In genomic region chr3:49017978-49018706, GRCh38 we compare ENCODE assay signal across 1 cellular context.
TF ChIP-seq lines count a peak whose summit lies in the region.

TSS of gene DALRD3 (minus strand) at chr3:49018580. CDS start at chr3:49018564, 16 bp downstream.

TF ChIP-seq in HepG2, 621 proteins besides CTCF, POLR2A, EP300 and RAD21 (continued from another document and continues in another):
- peak; percentile 39; the same call in 1 of the 2 replicates for TF ChIP-seq DPF2 (CRISPR knock-in tag; IDR thresholded peaks at IDR 0.05; ENCODE audit: borderline replicate concordance, low read depth)
- 0 out of 2 replicates have a peak, but pooled peaks have one; percentile 17 for TF ChIP-seq ZNF326 (CRISPR knock-in tag; IDR thresholded peaks at IDR 0.05; ENCODE audit: borderline replicate concordance)
- TF ChIP-seq ZBTB3 (CRISPR knock-in tag; IDR thresholded peaks at IDR 0.05; ENCODE audit: borderline replicate concordance, low read depth): peak; percentile 82; the same call in 1 of the 2 replicates
- TF ChIP-seq HMGXB3 (CRISPR knock-in tag; IDR thresholded peaks at IDR 0.05; ENCODE audit: borderline replicate concordance): 0 out of 2 replicates have a peak, but pooled peaks have one; percentile 48
- no peak for TF ChIP-seq ZSCAN30 (CRISPR knock-in tag; IDR thresholded peaks at IDR 0.05)
- 0 out of 2 replicates have a peak, but pooled peaks have one; percentile 39 for TF ChIP-seq RFXAP (CRISPR knock-in tag; IDR thresholded peaks at IDR 0.05; ENCODE audit: borderline replicate concordance)
- TF ChIP-seq CSRNP1 (CRISPR knock-in tag; IDR thresholded peaks at IDR 0.05): peak; percentile 67; the same call in 1 of the 2 replicates
- no peak for TF ChIP-seq MZF1 (CRISPR knock-in tag; IDR thresholded peaks at IDR 0.05; ENCODE audit: borderline replicate concordance)
- peak; percentile 98 for TF ChIP-seq HNRNPLL (IDR thresholded peaks at IDR 0.05; ENCODE audit: low read depth, low read length, poor library complexity, severe bottlenecking)
- TF ChIP-seq MED8 (CRISPR knock-in tag; IDR thresholded peaks at IDR 0.05; ENCODE audit: insufficient replicate concordance): peak; percentile 80
- peak; percentile 65; the same call in 1 of the 2 replicates for TF ChIP-seq BRF2 (CRISPR knock-in tag; IDR thresholded peaks at IDR 0.05)
- TF ChIP-seq HNF1B (CRISPR knock-in tag; IDR thresholded peaks at IDR 0.05): peak; percentile 78; the same call in 1 of the 2 replicates
- TF ChIP-seq ZNF251 (CRISPR knock-in tag; IDR thresholded peaks at IDR 0.05): no peak
- TF ChIP-seq SRSF1 (optimal IDR thresholded peaks at IDR 0.05; ENCODE audit: low read depth, low read length): peak; percentile 29
- peak; percentile 88 for TF ChIP-seq MEIS1 (CRISPR knock-in tag; IDR thresholded peaks at IDR 0.05; ENCODE audit: borderline replicate concordance)
- no peak for TF ChIP-seq ZKSCAN5 (CRISPR knock-in tag; IDR thresholded peaks at IDR 0.05)
- 0 out of 2 replicates have a peak, but pooled peaks have one; percentile 20 for TF ChIP-seq MED1 (CRISPR knock-in tag; IDR thresholded peaks at IDR 0.05)
- no peak for TF ChIP-seq NR2F6 (IDR thresholded peaks at IDR 0.05)
- peak; percentile 41; the same call in 1 of the 2 replicates for TF ChIP-seq NR2F6 (CRISPR knock-in tag; IDR thresholded peaks at IDR 0.05)
- no peak for TF ChIP-seq ZNF44 (CRISPR knock-in tag; IDR thresholded peaks at IDR 0.05)
- TF ChIP-seq ZNF775 (CRISPR knock-in tag; IDR thresholded peaks at IDR 0.05; ENCODE audit: borderline replicate concordance): 0 out of 2 replicates have a peak, but pooled peaks have one; percentile 55
- peak; percentile 45; the same call in 1 of the 2 replicates for TF ChIP-seq PHF21A (CRISPR knock-in tag; IDR thresholded peaks at IDR 0.05)
- peak; percentile 77 for TF ChIP-seq MAX (IDR thresholded peaks at IDR 0.05)
- TF ChIP-seq NONO (IDR thresholded peaks at IDR 0.05): no peak
- TF ChIP-seq NONO (CRISPR knock-in tag; conservative IDR thresholded peaks at IDR 0.05): peak; percentile 79; the same call in 1 of the 2 replicates
- peak; percentile 80 for TF ChIP-seq ZEB1 (IDR thresholded peaks at IDR 0.05; ENCODE audit: insufficient replicate concordance, low read depth)
- 0 out of 2 replicates have a peak, but pooled peaks have one; percentile 41 for TF ChIP-seq NKX3-1 (CRISPR knock-in tag; IDR thresholded peaks at IDR 0.05)
- TF ChIP-seq ZZZ3 (CRISPR knock-in tag; IDR thresholded peaks at IDR 0.05; ENCODE audit: borderline replicate concordance): peak; percentile 56
- TF ChIP-seq GTF3A (CRISPR knock-in tag; conservative IDR thresholded peaks at IDR 0.05): peak; percentile 65; the same call in 1 of the 2 replicates
- no peak for TF ChIP-seq ATF4 (CRISPR knock-in tag; IDR thresholded peaks at IDR 0.05)
- no peak for TF ChIP-seq ARID3A (IDR thresholded peaks at IDR 0.05; ENCODE audit: low read depth, low read length)
- no peak for TF ChIP-seq MATR3 (CRISPR knock-in tag; IDR thresholded peaks at IDR 0.05)
- TF ChIP-seq ZNF235 (CRISPR knock-in tag; IDR thresholded peaks at IDR 0.05; ENCODE audit: borderline replicate concordance): peak; percentile 75
- 0 out of 2 replicates have a peak, but pooled peaks have one; percentile 27 for TF ChIP-seq ZNF430 (CRISPR knock-in tag; IDR thresholded peaks at IDR 0.05)
- TF ChIP-seq TRIM22 (IDR thresholded peaks at IDR 0.05): no peak
- no peak for TF ChIP-seq ZNF451 (CRISPR knock-in tag; IDR thresholded peaks at IDR 0.05)
- peak; percentile 77 for TF ChIP-seq ZNF343 (CRISPR knock-in tag; IDR thresholded peaks at IDR 0.05)
- TF ChIP-seq EED (CRISPR knock-in tag; IDR thresholded peaks at IDR 0.05): peak; percentile 49; the same call in 1 of the 2 replicates
- TF ChIP-seq ZNF350 (CRISPR knock-in tag; IDR thresholded peaks at IDR 0.05; ENCODE audit: borderline replicate concordance, low read depth): peak; percentile 53; the same call in 1 of the 2 replicates
- 0 out of 2 replicates have a peak, but pooled peaks have one; percentile 1 for TF ChIP-seq ZNF12 (CRISPR knock-in tag; IDR thresholded peaks at IDR 0.05)
- TF ChIP-seq SRY (CRISPR knock-in tag; IDR thresholded peaks at IDR 0.05): no peak
- TF ChIP-seq TBX2 (CRISPR knock-in tag; IDR thresholded peaks at IDR 0.05; ENCODE audit: borderline replicate concordance): peak; percentile 87
- TF ChIP-seq BCL3 (CRISPR knock-in tag; IDR thresholded peaks at IDR 0.05): no peak
- TF ChIP-seq ZFAT (CRISPR knock-in tag; conservative IDR thresholded peaks at IDR 0.05): no peak
- peak; percentile 56; the same call in 1 of the 2 replicates for TF ChIP-seq TMF1 (CRISPR knock-in tag; IDR thresholded peaks at IDR 0.05; ENCODE audit: low read depth)
- TF ChIP-seq ZNF674 (CRISPR knock-in tag; IDR thresholded peaks at IDR 0.05; ENCODE audit: low read depth): no peak
- TF ChIP-seq POLR2AphosphoS5 (IDR thresholded peaks at IDR 0.05; ENCODE audit: low read depth, low read length): peak; percentile 71
- no peak for TF ChIP-seq HDAC6 (IDR thresholded peaks at IDR 0.05; ENCODE audit: low read depth, low read length)
- TF ChIP-seq MTF1 (CRISPR knock-in tag; IDR thresholded peaks at IDR 0.05): no peak
- TF ChIP-seq ZBTB39 (CRISPR knock-in tag; IDR thresholded peaks at IDR 0.05): 0 out of 2 replicates have a peak, but pooled peaks have one; percentile 71
